8 cellular contexts compared by ENCODE assay signal in genomic region chr11:116895053-116895757, GRCh38. TPM values are rescaled to one million over a fixed set of nuclear protein-coding genes. Genes with fewer than 3 reads are reported as not detected.
DNase-seq lines count a peak whose midpoint lies in the region; ATAC-seq and TF ChIP-seq lines count a peak whose summit lies in the region.

No MANE protein-coding gene starts in this region.

- no peaks in the 10 kb centered on the region for H3K4me1 ChIP-seq in thoracic aorta (ENCODE audit: control insufficient read depth in 1 of 2, low read depth in 2 of 2)
- no peaks in the 10 kb centered on the region for H3K4me1 ChIP-seq in vagina

- H3K27ac ChIP-seq in thoracic aorta = no peak overlapping the region
- H3K27ac ChIP-seq in vagina = no peak overlapping the region

- peak; percentile 25 for TF ChIP-seq CTCF in thoracic aorta (IDR thresholded peaks at IDR 0.05)
- TF ChIP-seq CTCF in vagina (IDR thresholded peaks at IDR 0.05) = peak in 1 of 3 experiments; percentile 30

- POLR2A ChIA-PET in activated CD4-positive, alpha-beta T cell treated with anti-CD3 and anti-CD28 coated beads, Interleukin-2, amount 10 ng/mL, durations not matched to agents 7 days and 5 days (lab: Charles Lee) = no interaction called here

- H3K9me3 Mint-ChIP-seq in activated CD4-positive, alpha-beta T cell treated with anti-CD3 and anti-CD28 coated beads, Interleukin-2, amount 10 ng/mL, durations not matched to agents 7 days and 5 days = peaks cover 2% of the 10 kb centered on the region
- no peaks in the 10 kb centered on the region for H3K9me3 Mint-ChIP-seq in activated naive CD4-positive, alpha-beta T cell treated with anti-CD3 and anti-CD28 coated beads, Interleukin-2, amount 50 U/mL, for 24 hours

- DNase-seq in activated CD4-positive, alpha-beta T cell treated with anti-CD3 and anti-CD28 coated beads, Interleukin-2, amount 10 ng/mL, durations not matched to agents 7 days and 5 days = no peak
- DNase-seq in activated CD4-positive, alpha-beta T cell treated with anti-CD3 and anti-CD28 coated beads for 1 hour = no peak
- DNase-seq in iPS DF 4.7 (ENCODE audit: extremely low read depth, low spot score) (peak; percentile 30), thoracic aorta (ENCODE audit: low spot score) (no peak), vagina (ENCODE audit: extremely low spot score in 2 of 2) (no peak)
- no peak for DNase-seq in activated effector memory CD4-positive, alpha-beta T cell treated with Interleukin-2 at 50 U/mL for 16 hours

- intact Hi-C loops in vagina (cut with DNase I) = loop anchor here (5.0 kb wide), 1 partner anchor 212 kb away; no protein-coding TSS in a partner anchor

- no peak overlapping the region for H3K4me3 Mint-ChIP-seq in activated CD4-positive, alpha-beta T cell treated with anti-CD3 and anti-CD28 coated beads, Interleukin-2, amount 10 ng/mL, durations not matched to agents 7 days and 5 days
- H3K4me3 Mint-ChIP-seq in activated naive CD4-positive, alpha-beta T cell treated with anti-CD3 and anti-CD28 coated beads, Interleukin-2, amount 50 U/mL, for 24 hours = no peak overlapping the region

- H3K36me3 Mint-ChIP-seq in activated CD4-positive, alpha-beta T cell treated with anti-CD3 and anti-CD28 coated beads, Interleukin-2, amount 10 ng/mL, durations not matched to agents 7 days and 5 days (ENCODE audit: low read depth) = peaks cover 50% of the 10 kb centered on the region
- peaks cover 17% of the 10 kb centered on the region for H3K36me3 Mint-ChIP-seq in activated naive CD4-positive, alpha-beta T cell treated with anti-CD3 and anti-CD28 coated beads, Interleukin-2, amount 50 U/mL, for 24 hours

- ATAC-seq in thoracic aorta (ENCODE audit: insufficient number of reproducible peaks, low FRiP score, low read depth) (no peak), GM21367 (IDR thresholded peaks at IDR 0.05; ENCODE audit: unreplicated experiment) (no peak)

- no peak for TF ChIP-seq POLR2A in vagina (IDR thresholded peaks at IDR 0.05)

- H3K36me3 ChIP-seq in thoracic aorta (peaks cover 3% of the 10 kb centered on the region), vagina (peaks cover 0 to 15% of the 10 kb centered on the region in 2 donors)

- no peaks in the 10 kb centered on the region for H3K27me3 ChIP-seq in thoracic aorta (replicated peaks; ENCODE audit: insufficient read depth)
- H3K27me3 ChIP-seq in vagina = no peaks in the 10 kb centered on the region

- H3K27me3 Mint-ChIP-seq in activated CD4-positive, alpha-beta T cell treated with anti-CD3 and anti-CD28 coated beads, Interleukin-2, amount 10 ng/mL, durations not matched to agents 7 days and 5 days = no peaks in the 10 kb centered on the region
- H3K27me3 Mint-ChIP-seq in activated naive CD4-positive, alpha-beta T cell treated with anti-CD3 and anti-CD28 coated beads, Interleukin-2, amount 50 U/mL, for 24 hours = no peaks in the 10 kb centered on the region

- CTCF ChIA-PET in activated CD4-positive, alpha-beta T cell treated with anti-CD3 and anti-CD28 coated beads, Interleukin-2, amount 10 ng/mL, durations not matched to agents 7 days and 5 days (lab: Charles Lee) = no interaction called here

- H3K9me3 ChIP-seq in thoracic aorta = no peaks in the 10 kb centered on the region
- H3K9me3 ChIP-seq in vagina = no peaks in the 10 kb centered on the region

- peaks cover 10% of the 10 kb centered on the region for H3K4me1 Mint-ChIP-seq in activated CD4-positive, alpha-beta T cell treated with anti-CD3 and anti-CD28 coated beads, Interleukin-2, amount 10 ng/mL, durations not matched to agents 7 days and 5 days
- H3K4me1 Mint-ChIP-seq in activated naive CD4-positive, alpha-beta T cell treated with anti-CD3 and anti-CD28 coated beads, Interleukin-2, amount 50 U/mL, for 24 hours = peaks cover 24% of the 10 kb centered on the region

- H3K4me3 ChIP-seq in thoracic aorta (no peak overlapping the region), vagina (no peak overlapping the region)

- peak overlapping the region; percentile 55 for H3K27ac Mint-ChIP-seq in activated CD4-positive, alpha-beta T cell treated with anti-CD3 and anti-CD28 coated beads, Interleukin-2, amount 10 ng/mL, durations not matched to agents 7 days and 5 days
- H3K27ac Mint-ChIP-seq in activated naive CD4-positive, alpha-beta T cell treated with anti-CD3 and anti-CD28 coated beads, Interleukin-2, amount 50 U/mL, for 24 hours = peak overlapping the region; percentile 13

RNA-seq across cellular contexts. Expression of gene APOA1, which starts 57.8 kb away (rescaled TPM):
- under 1 TPM; 0.23 to 0.25 TPM for total RNA-seq in activated CD4-positive, alpha-beta T cell treated with anti-CD3 and anti-CD28 coated beads, Interleukin-2, amount 10 ng/mL, durations not matched to agents 7 days and 5 days
- total RNA-seq in thoracic aorta (not detected), vagina (2.2 TPM)
